In genomic region chr4:176002007-176002623, GRCh38 we compare ENCODE assay signal across 8 cellular contexts.
DNase-seq lines count a peak whose midpoint lies in the region; ATAC-seq, FAIRE-seq and TF ChIP-seq lines count a peak whose summit lies in the region.

No MANE protein-coding gene starts in this region.

- peaks cover 33% of the 10 kb centered on the region for H3K27me3 Mint-ChIP-seq in activated CD4-positive, alpha-beta memory T cell treated with anti-CD3 and anti-CD28 coated beads, Interleukin-2, amount 10 ng/mL, durations not matched to agents 7 days and 5 days

- H3K4me3 Mint-ChIP-seq in activated CD4-positive, alpha-beta memory T cell treated with anti-CD3 and anti-CD28 coated beads, Interleukin-2, amount 10 ng/mL, durations not matched to agents 7 days and 5 days = peak overlapping the region; percentile 41

- CTCF ChIA-PET in activated CD4-positive, alpha-beta memory T cell treated with anti-CD3 and anti-CD28 coated beads, Interleukin-2, amount 10 ng/mL, durations not matched to agents 7 days and 5 days (lab: Charles Lee) = interaction anchor here (0.7 kb wide), 1 partner anchor 14 kb away, joined by 3 read pairs; no protein-coding TSS in a partner anchor

- peak; percentile 78 for ATAC-seq in GM19351 (IDR thresholded peaks at IDR 0.05; ENCODE audit: unreplicated experiment)
- peak; percentile 64 for ATAC-seq in HG03460 (IDR thresholded peaks at IDR 0.05; ENCODE audit: unreplicated experiment)
- peak; percentile 74 to 90 (median 86) for ATAC-seq in pancreas
- no peak for ATAC-seq in GM21737 (IDR thresholded peaks at IDR 0.05; ENCODE audit: unreplicated experiment)

- POLR2A ChIA-PET in activated CD4-positive, alpha-beta memory T cell treated with anti-CD3 and anti-CD28 coated beads, Interleukin-2, amount 10 ng/mL, durations not matched to agents 7 days and 5 days (lab: Charles Lee) = no interaction called here

- H3K27me3 ChIP-seq in pancreas = peaks cover 0 to 7% (median 0%) of the 10 kb centered on the region in 4 donors

- H3K27ac Mint-ChIP-seq in activated CD4-positive, alpha-beta memory T cell treated with anti-CD3 and anti-CD28 coated beads, Interleukin-2, amount 10 ng/mL, durations not matched to agents 7 days and 5 days = no peak overlapping the region

- peak overlapping the region; percentile 9 to 54 (median 32) for H3K4me3 ChIP-seq in pancreas

- no peak for FAIRE-seq in pancreas (lab: Jason Lieb, UNC)

- TF ChIP-seq CTCF in pancreas (IDR thresholded peaks at IDR 0.05) = no peak

- H3K9me3 ChIP-seq in pancreas = no peaks in the 10 kb centered on the region

- no peaks in the 10 kb centered on the region for H3K36me3 Mint-ChIP-seq in activated CD4-positive, alpha-beta memory T cell treated with anti-CD3 and anti-CD28 coated beads, Interleukin-2, amount 10 ng/mL, durations not matched to agents 7 days and 5 days (ENCODE audit: low read depth)

- no peaks in the 10 kb centered on the region for H3K4me1 ChIP-seq in pancreas

- H3K36me3 ChIP-seq in pancreas = no peaks in the 10 kb centered on the region

- peak; percentile 63 for DNase-seq in COR-L47 (lab: John Stamatoyannopoulos, UW)
- DNase-seq in activated CD4-positive, alpha-beta memory T cell treated with anti-CD3 and anti-CD28 coated beads, Interleukin-2, amount 10 ng/mL, durations not matched to agents 7 days and 5 days = no peak
- DNase-seq in head of caudate nucleus = peak in 41 of 42 donors; percentile 18 to 76 (median 53)
- peak; percentile 11 to 79 (median 34) for DNase-seq in pancreas
- no peak for DNase-seq in NK-92 treated with Interleukin-12 subunit alpha and Interleukin-12 subunit beta, amount 100 ng/mL, for 24 hours (lab: John Stamatoyannopoulos, UW)

- intact Hi-C loops in head of caudate nucleus (cut with DNase I) (no loop called here), pancreas (cut with DNase I) (no loop called here)

- peaks cover 3% of the 10 kb centered on the region for H3K4me1 Mint-ChIP-seq in activated CD4-positive, alpha-beta memory T cell treated with anti-CD3 and anti-CD28 coated beads, Interleukin-2, amount 10 ng/mL, durations not matched to agents 7 days and 5 days

- H3K27ac ChIP-seq in pancreas = no peak overlapping the region

- 0% methylated on average over 40 to 44 of the region's 44 CpGs for whole genome bisulfite sequencing in pancreas, 2 donors

- H3K9me3 Mint-ChIP-seq in activated CD4-positive, alpha-beta memory T cell treated with anti-CD3 and anti-CD28 coated beads, Interleukin-2, amount 10 ng/mL, durations not matched to agents 7 days and 5 days = no peaks in the 10 kb centered on the region

Comparison
In these comparisons a context has a peak if more than half of its experiments do, and no peak if none do; other contexts are left out.
1. DNase-seq: peak in COR-L47 (single experiment), head of caudate nucleus (41 of 42) and pancreas (6 of 6); none in activated CD4-positive, alpha-beta memory T cell treated with anti-CD3 and anti-CD28 coated beads, Interleukin-2, amount 10 ng/mL, durations not matched to agents 7 days and 5 days (single experiment) and NK-92 treated with Interleukin-12 subunit alpha and Interleukin-12 subunit beta, amount 100 ng/mL, for 24 hours (single experiment).